ENCODE assay signal across 12 cellular contexts in the genomic region with DNA sequence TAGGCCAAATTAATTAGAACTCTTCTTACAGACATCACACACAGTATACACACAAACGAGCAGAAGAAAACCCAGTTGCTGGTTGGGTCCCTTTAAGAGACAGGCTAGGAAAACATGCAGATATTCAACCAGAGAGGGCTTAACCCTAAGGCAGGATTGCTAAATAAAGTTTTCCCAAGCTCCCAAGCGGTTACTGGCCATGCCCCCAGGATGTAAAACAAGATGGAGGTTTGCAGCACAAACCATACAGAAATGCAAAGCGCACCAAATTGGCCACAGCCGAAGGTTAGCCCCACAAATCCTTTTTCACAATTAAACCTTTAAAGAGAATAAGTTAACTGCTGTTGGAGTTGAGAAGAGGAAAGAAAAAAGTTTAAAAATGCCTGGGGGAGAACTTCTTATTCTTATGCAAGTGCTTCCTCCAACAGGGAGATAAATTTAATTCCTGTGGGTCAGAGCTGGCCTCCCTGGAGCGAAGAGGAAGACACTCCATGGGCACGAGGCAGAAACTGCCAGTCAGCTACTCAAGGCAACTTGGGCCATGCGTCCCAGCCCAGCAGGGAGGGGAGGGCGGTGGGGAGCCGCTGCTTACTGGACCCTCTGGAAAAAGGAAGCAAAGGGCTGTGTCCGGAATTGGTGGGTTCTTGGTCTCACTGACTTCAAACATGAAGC.
DNase-seq lines count a peak whose midpoint lies in the region; ATAC-seq lines count a peak whose summit lies in the region.
"Had no signal": no experiment of that assay in that cellular context is flagged by ENCODE, and none has a peak within 500 bp of the region (broad histone marks: within the 10 kb centered on the region; RNA-seq: fewer than 3 reads in every experiment).

No MANE protein-coding gene starts in this region.

- no peak overlapping the region for H4K8ac ChIP-seq in neuronal stem cell (ENCODE audit: low read depth, low read length)

- H2AFZ ChIP-seq in neuronal stem cell (ENCODE audit: low read length): peak overlapping the region; percentile 81
- H2AFZ ChIP-seq: hepatocyte had no signal

- H3K18ac ChIP-seq in neuronal stem cell (ENCODE audit: low read length): no peak overlapping the region

- H2BK15ac ChIP-seq in neuronal stem cell (ENCODE audit: low read length): no peak overlapping the region

- intact Hi-C loops in activated CD4-positive, alpha-beta T cell treated with anti-CD3 and anti-CD28 coated beads for 36 hours (cut with DNase I, micrococcal nuclease): no loop called here

- no peak for ATAC-seq in activated CD4-positive, alpha-beta T cell treated with anti-CD3 and anti-CD28 coated beads for 36 hours
- ATAC-seq in activated T-helper 17 cell treated with anti-CD3 and anti-CD28 coated beads, Interleukin-2, amount 50 U/mL, for 72 hours (replicated peaks): no peak
- no peak for ATAC-seq in GM18909 (IDR thresholded peaks at IDR 0.05; ENCODE audit: poor library complexity, unreplicated experiment)
- ATAC-seq in HG03135 (IDR thresholded peaks at IDR 0.05; ENCODE audit: unreplicated experiment): no peak
- ATAC-seq: Panc1 had no signal

- H3K4me1 ChIP-seq in neuronal stem cell (ENCODE audit: control insufficient read depth in 2 of 2, insufficient read depth in 1 of 2, low read depth in 1 of 2, low read length in 2 of 2): no peaks in the 10 kb centered on the region

- no peak overlapping the region for H4K91ac ChIP-seq in neuronal stem cell (ENCODE audit: low read depth, low read length, poor library complexity)

- peak overlapping the region; percentile 64 for H3K4me3 Mint-ChIP-seq in activated CD4-positive, alpha-beta T cell treated with anti-CD3 and anti-CD28 coated beads for 36 hours
- peak overlapping the region; percentile 74 for H3K4me3 Mint-ChIP-seq in activated T-helper 17 cell treated with anti-CD3 and anti-CD28 coated beads, Interleukin-2, amount 50 U/mL, for 72 hours
- H3K4me3 Mint-ChIP-seq: HFFc6 had no signal

- no peak overlapping the region for H3K27ac ChIP-seq in neuronal stem cell (replicated peaks; ENCODE audit: low read length)
- H3K27ac ChIP-seq: hepatocyte had no signal

- no peak overlapping the region for H2BK120ac ChIP-seq in neuronal stem cell (ENCODE audit: low read depth, low read length)

- no peak overlapping the region for H3K4me3 ChIP-seq in neuronal stem cell (ENCODE audit: low read length in 2 of 2)
- H3K4me3 ChIP-seq: hepatocyte had no signal

- no peaks in the 10 kb centered on the region for H3K79me1 ChIP-seq in neuronal stem cell (ENCODE audit: low read depth, low read length)

- H3K36me3 ChIP-seq in neuronal stem cell (replicated peaks in 1 of 2; ENCODE audit: control insufficient read depth in 2 of 2, insufficient read depth in 2 of 2, low read length in 2 of 2): no peaks in the 10 kb centered on the region

- H3K4me1 Mint-ChIP-seq in activated CD4-positive, alpha-beta T cell treated with anti-CD3 and anti-CD28 coated beads for 36 hours: peaks cover 8% of the 10 kb centered on the region
- H3K4me1 Mint-ChIP-seq in activated T-helper 17 cell treated with anti-CD3 and anti-CD28 coated beads, Interleukin-2, amount 50 U/mL, for 72 hours: peaks cover 4% of the 10 kb centered on the region

- no peak overlapping the region for H2BK5ac ChIP-seq in neuronal stem cell (ENCODE audit: low read length)

- no peak overlapping the region for H3K9ac ChIP-seq in neuronal stem cell (ENCODE audit: low read depth, low read length, poor library complexity)

- no peak overlapping the region for H3K23ac ChIP-seq in neuronal stem cell (ENCODE audit: low read depth, low read length, poor library complexity)

- H3K36me3 Mint-ChIP-seq in activated CD4-positive, alpha-beta T cell treated with anti-CD3 and anti-CD28 coated beads for 36 hours (ENCODE audit: low read depth): no peaks in the 10 kb centered on the region
- no peaks in the 10 kb centered on the region for H3K36me3 Mint-ChIP-seq in activated T-helper 17 cell treated with anti-CD3 and anti-CD28 coated beads, Interleukin-2, amount 50 U/mL, for 72 hours (ENCODE audit: low read depth)

- H2AK5ac ChIP-seq in neuronal stem cell (ENCODE audit: low read depth, low read length): no peak overlapping the region

- H3K14ac ChIP-seq in neuronal stem cell (ENCODE audit: low read length): no peak overlapping the region

- H3K4me2 ChIP-seq in neuronal stem cell (ENCODE audit: insufficient read depth, low read length, poor library complexity, severe bottlenecking): no peak overlapping the region
- H3K4me2 ChIP-seq: hepatocyte had no signal

- no peaks in the 10 kb centered on the region for H3K27me3 ChIP-seq in neuronal stem cell (ENCODE audit: control insufficient read depth in 3 of 3, insufficient read depth in 3 of 3, low read depth in 1 of 3, low read length in 3 of 3)
- H3K27me3 ChIP-seq: hepatocyte had no signal

- no peak for DNase-seq in activated CD4-positive, alpha-beta T cell treated with anti-CD3 and anti-CD28 coated beads for 36 hours
- no peak for DNase-seq in activated CD4-positive, alpha-beta T cell treated with anti-CD3 and anti-CD28 coated beads, Interleukin-2, amount 50 U/mL, for 1 hour
- DNase-seq in KG1 (lab: John Stamatoyannopoulos, UW) (peak; percentile 73), neuronal stem cell (ENCODE audit: low spot score) (no peak), cerebellar nuclear complex (lab: John Stamatoyannopoulos, UW) (no peak)
- DNase-seq: HFFc6, occipital lobe had no signal

- no peak overlapping the region for H3K4ac ChIP-seq in neuronal stem cell (ENCODE audit: low read length)

- CTCF ChIA-PET in activated CD4-positive, alpha-beta T cell treated with anti-CD3 and anti-CD28 coated beads for 36 hours (lab: Charles Lee): no interaction called here

- H3K27me3 Mint-ChIP-seq in activated CD4-positive, alpha-beta T cell treated with anti-CD3 and anti-CD28 coated beads for 36 hours: peaks cover 10% of the 10 kb centered on the region
- H3K27me3 Mint-ChIP-seq in activated T-helper 17 cell treated with anti-CD3 and anti-CD28 coated beads, Interleukin-2, amount 50 U/mL, for 72 hours: peaks cover 8% of the 10 kb centered on the region

- H2BK12ac ChIP-seq in neuronal stem cell (ENCODE audit: low read length): no peak overlapping the region

- WGBS in neuronal stem cell (ENCODE audit: extremely low coverage in 2 of 2, insufficient read length in 2 of 2, insufficient replicate concordance in 1 of 2), 2 donors: no CpG with 5 or more reads among the region's 10 CpGs

- no peaks in the 10 kb centered on the region for H3K9me3 ChIP-seq in neuronal stem cell (replicated peaks in 1 of 2; ENCODE audit: control insufficient read depth in 2 of 2, insufficient read depth in 1 of 2, low read depth in 1 of 2, low read length in 2 of 2)

- POLR2A ChIA-PET in activated CD4-positive, alpha-beta T cell treated with anti-CD3 and anti-CD28 coated beads for 36 hours (lab: Charles Lee): no interaction called here

- H3K27ac Mint-ChIP-seq in activated CD4-positive, alpha-beta T cell treated with anti-CD3 and anti-CD28 coated beads for 36 hours: no peak overlapping the region
- peak overlapping the region; percentile 12 for H3K27ac Mint-ChIP-seq in activated T-helper 17 cell treated with anti-CD3 and anti-CD28 coated beads, Interleukin-2, amount 50 U/mL, for 72 hours
- H3K27ac Mint-ChIP-seq: HFFc6 had no signal

- H3K9me3 Mint-ChIP-seq in activated CD4-positive, alpha-beta T cell treated with anti-CD3 and anti-CD28 coated beads for 36 hours (ENCODE audit: low read depth): no peaks in the 10 kb centered on the region
- H3K9me3 Mint-ChIP-seq in activated T-helper 17 cell treated with anti-CD3 and anti-CD28 coated beads, Interleukin-2, amount 50 U/mL, for 72 hours: no peaks in the 10 kb centered on the region
